1 cellular context compared by ENCODE assay signal in genomic region chr4:152327606-152328453, GRCh38.
A peak's percentile ranks its signal among the peaks of the same experiment; 100 is the strongest.
TF ChIP-seq lines count a peak whose summit lies in the region.

No MANE protein-coding gene starts in this region.

TF ChIP-seq in IMR-90, 13 proteins besides CTCF, POLR2A, EP300 and RAD21:
- no peak for TF ChIP-seq ELK1 (IDR thresholded peaks at IDR 0.05; ENCODE audit: borderline replicate concordance, low read depth, low read length)
- peak; percentile 94 for TF ChIP-seq MAFK (IDR thresholded peaks at IDR 0.05; ENCODE audit: low read depth, low read length)
- TF ChIP-seq FOS (IDR thresholded peaks at IDR 0.05; ENCODE audit: low read depth, low read length), result 0 out of 2 replicates have a peak, but pooled peaks have one; percentile 25
